In genomic region chr6:12258191-12258590, GRCh38 we compare ENCODE assay signal across 3 cellular contexts.
A peak's percentile ranks its signal among the peaks of the same experiment; 100 is the strongest.
TF ChIP-seq lines count a peak whose summit lies in the region.

No MANE protein-coding gene starts in this region.

TF ChIP-seq in HEK293T, 16 proteins besides CTCF, POLR2A, EP300 and RAD21:
- TF ChIP-seq ZNF384 (IDR thresholded peaks at IDR 0.05) (peak; percentile 24; the same call in 1 of the 2 replicates), BHLHE40 (IDR thresholded peaks at IDR 0.05; ENCODE audit: borderline replicate concordance) (no peak)

TF ChIP-seq in H1, 55 proteins besides CTCF, POLR2A, EP300 and RAD21:
- TF ChIP-seq CEBPB (IDR thresholded peaks at IDR 0.05; ENCODE audit: low read depth, low read length) (0 out of 2 replicates have a peak, but pooled peaks have one; percentile 29), SIX5 (IDR thresholded peaks at IDR 0.05; ENCODE audit: low read depth, low read length) (no peak), SUZ12 (IDR thresholded peaks at IDR 0.05; ENCODE audit: low read length) (no peak), NANOG (IDR thresholded peaks at IDR 0.05; ENCODE audit: insufficient read depth, low read depth, low read length, poor library complexity, severe bottlenecking) (no peak), BACH1 (IDR thresholded peaks at IDR 0.05; ENCODE audit: low read length) (no peak), SP4 (IDR thresholded peaks at IDR 0.05; ENCODE audit: low read length) (no peak), KDM1A (IDR thresholded peaks at IDR 0.05; ENCODE audit: borderline replicate concordance, low read length) (no peak), MAX (IDR thresholded peaks at IDR 0.05) (no peak)

TF ChIP-seq in WTC11, 78 proteins besides CTCF, POLR2A, EP300 and RAD21:
- TF ChIP-seq ZNF423 (CRISPR knock-in tag; IDR thresholded peaks at IDR 0.05) = no peak
